In genomic region chr6:13579911-13580310, GRCh38 we compare ENCODE assay signal across 17 cellular contexts.
"Had no signal": no experiment of that assay in that cellular context is flagged by ENCODE, and none has a peak within 500 bp of the region (broad histone marks: within the 10 kb centered on the region; RNA-seq: fewer than 3 reads in every experiment).

No MANE protein-coding gene starts in this region.

- DNase-seq: activated CD4-positive, alpha-beta T cell treated with anti-CD3 and anti-CD28 coated beads for 36 hours; activated CD4-positive, alpha-beta T cell treated with anti-CD3 and anti-CD28 coated beads, Interleukin-2, amount 50 U/mL, for 48 hours; activated T-cell treated with anti-CD3 and anti-CD28 coated beads for 4 hours; dorsolateral prefrontal cortex; foreskin fibroblast; kidney; mucosa of descending colon; naive B cell; ovary; stimulated activated CD4-positive, alpha-beta T cell treated with anti-CD3 and anti-CD28 coated beads, Interleukin-4, amount 100 ng/mL, for 4 hours had no signal

- ATAC-seq: activated CD4-positive, alpha-beta T cell treated with anti-CD3 and anti-CD28 coated beads for 36 hours; mucosa of descending colon; sciatic nerve; stimulated activated memory B cell treated with anti-CD40 and anti-IgM and Interleukin-4, amounts not matched to agents 10 μg/mL and 1 μg/mL and 100 μg/mL, for 72 hours had no signal

- H3K4me3 Mint-ChIP-seq: activated CD4-positive, alpha-beta T cell treated with anti-CD3 and anti-CD28 coated beads for 36 hours; activated naive CD8-positive, alpha-beta T cell; activated T-helper 1 cell treated with anti-CD3 and anti-CD28 coated beads, Interleukin-12 subunit alpha, Interleukin-12 subunit beta, Interleukin-2, Interleukin-4 antibody, amounts not matched to agents 30 ng/mL and 10 ng/mL and 1 ng/mL, durations not matched to agents 14 hours and 24 hours and 36 hours; memory B cell; naive B cell; neural progenitor cell; stimulated activated memory B cell treated with anti-CD40 and anti-IgM and Interleukin-4, amounts not matched to agents 10 μg/mL and 1 μg/mL and 100 μg/mL, for 72 hours; T-helper 1 cell treated with Interleukin-12 subunit alpha and Interleukin-12 subunit beta and Interleukin-4 antibody, amounts not matched to agents 30 μg/mL and 1 μg/mL, for 36 hours had no signal

- H3K9me3 Mint-ChIP-seq: activated T-helper 1 cell treated with anti-CD3 and anti-CD28 coated beads, Interleukin-12 subunit alpha, Interleukin-12 subunit beta, Interleukin-2, Interleukin-4 antibody, amounts not matched to agents 30 ng/mL and 10 ng/mL and 1 ng/mL, durations not matched to agents 14 hours and 24 hours and 36 hours; stimulated activated memory B cell treated with anti-CD40 and anti-IgM and Interleukin-4, amounts not matched to agents 10 μg/mL and 1 μg/mL and 100 μg/mL, for 72 hours had no signal

- H3K27me3 Mint-ChIP-seq: activated CD4-positive, alpha-beta T cell treated with anti-CD3 and anti-CD28 coated beads for 36 hours; activated naive CD8-positive, alpha-beta T cell; memory B cell; naive B cell; stimulated activated memory B cell treated with anti-CD40 and anti-IgM and Interleukin-4, amounts not matched to agents 10 μg/mL and 1 μg/mL and 100 μg/mL, for 72 hours had no signal

- FAIRE-seq: kidney had no signal

- H3K27ac Mint-ChIP-seq: activated CD4-positive, alpha-beta T cell treated with anti-CD3 and anti-CD28 coated beads for 36 hours; activated naive CD8-positive, alpha-beta T cell; activated T-helper 1 cell treated with anti-CD3 and anti-CD28 coated beads, Interleukin-12 subunit alpha, Interleukin-12 subunit beta, Interleukin-2, Interleukin-4 antibody, amounts not matched to agents 30 ng/mL and 10 ng/mL and 1 ng/mL, durations not matched to agents 14 hours and 24 hours and 36 hours; memory B cell; neural progenitor cell; stimulated activated memory B cell treated with anti-CD40 and anti-IgM and Interleukin-4, amounts not matched to agents 10 μg/mL and 1 μg/mL and 100 μg/mL, for 72 hours; T-helper 1 cell treated with Interleukin-12 subunit alpha and Interleukin-12 subunit beta and Interleukin-4 antibody, amounts not matched to agents 30 μg/mL and 1 μg/mL, for 36 hours had no signal
